Comparison of ENCODE assay signal across 1 cellular context in the genomic region with DNA sequence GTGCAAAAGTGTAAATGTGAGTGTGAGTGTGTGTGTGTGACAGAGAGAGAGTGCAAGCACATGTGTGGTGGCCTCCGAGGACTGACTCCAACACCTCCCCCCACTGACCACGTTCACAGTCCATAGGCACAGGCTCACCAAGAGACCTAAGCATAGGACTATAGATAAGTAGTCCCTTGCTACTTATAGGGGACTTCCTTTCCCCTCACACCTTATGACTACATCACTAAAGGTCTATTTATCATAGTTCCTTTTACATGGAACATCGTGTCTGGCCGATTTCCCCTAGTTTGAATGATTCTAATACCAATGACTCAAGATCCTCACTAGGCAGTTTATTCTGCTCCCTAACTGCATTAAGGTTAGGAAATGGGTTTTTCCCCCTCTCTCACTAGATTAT.
TF ChIP-seq lines count a peak whose summit lies in the region.

No MANE protein-coding gene starts in this region.

TF ChIP-seq in GM12878, 131 proteins besides CTCF, POLR2A, EP300 and RAD21:
- TF ChIP-seq NR2C1 (IDR thresholded peaks at IDR 0.05) (no peak), IKZF2 (IDR thresholded peaks at IDR 0.05) (peak in 1 of 2 experiments; percentile 20; a peak in 1 of 4 replicates)
